23 cellular contexts compared by ENCODE assay signal in genomic region chr16:77787452-77787851, GRCh38. TPM values are rescaled to one million over a fixed set of nuclear protein-coding genes. Genes with fewer than 3 reads are reported as not detected.
A peak's percentile ranks its signal among the peaks of the same experiment; 100 is the strongest.
DNase-seq lines count a peak whose midpoint lies in the region; ATAC-seq and TF ChIP-seq lines count a peak whose summit lies in the region.
"Had no signal": no experiment of that assay in that cellular context is flagged by ENCODE, and none has a peak within 500 bp of the region (broad histone marks: within the 10 kb centered on the region; RNA-seq: fewer than 3 reads in every experiment).

No MANE protein-coding gene starts in this region.

- DNase-seq in neuronal stem cell (ENCODE audit: low spot score) (no peak), T-cell (no peak), testis (no peak)
- DNase-seq: Calu3; CD8-positive, alpha-beta T cell; GF-D8; HCEC 1CT; NCI-H1048; NCI-H2081 treated with DMSO at 0.1 percent for 48 hours; NCI-H748 treated with DMSO at 0.1 percent for 48 hours; NK-92 treated with Interleukin-12 subunit alpha and Interleukin-12 subunit beta, amount 100 ng/mL, for 24 hours had no signal

- POLR2A ChIA-PET in T-cell (lab: Charles Lee) = no interaction called here

- H3K9me3 Mint-ChIP-seq in activated T-helper 17 cell treated with anti-CD3 and anti-CD28 coated beads, Interleukin-2, amount 50 U/mL, for 72 hours = no peaks in the 10 kb centered on the region
- no peaks in the 10 kb centered on the region for H3K9me3 Mint-ChIP-seq in T-cell
- H3K9me3 Mint-ChIP-seq: CD8-positive, alpha-beta T cell had no signal

- H3K18ac ChIP-seq in neuronal stem cell (ENCODE audit: low read length) = no peak overlapping the region

- CTCF ChIA-PET in T-cell (lab: Charles Lee) = no interaction called here

- H3K4me1 ChIP-seq in HUES48 (ENCODE audit: control insufficient read depth, insufficient read depth, low read length) = peaks cover 20% of the 10 kb centered on the region
- H3K4me1 ChIP-seq in iPS-18a (ENCODE audit: control insufficient read depth, low read depth, low read length) = peaks cover 11% of the 10 kb centered on the region
- H3K4me1 ChIP-seq in neuronal stem cell (ENCODE audit: control insufficient read depth in 2 of 2, insufficient read depth in 1 of 2, low read depth in 1 of 2, low read length in 2 of 2) = peaks cover 6 to 12% of the 10 kb centered on the region in 2 donors
- peaks cover 9% of the 10 kb centered on the region for H3K4me1 ChIP-seq in testis

- H3K36me3 Mint-ChIP-seq in activated T-helper 17 cell treated with anti-CD3 and anti-CD28 coated beads, Interleukin-2, amount 50 U/mL, for 72 hours (ENCODE audit: low read depth) = no peaks in the 10 kb centered on the region
- H3K36me3 Mint-ChIP-seq in T-cell = no peaks in the 10 kb centered on the region
- H3K36me3 Mint-ChIP-seq: CD8-positive, alpha-beta T cell had no signal

- no peaks in the 10 kb centered on the region for H3K36me3 ChIP-seq in HUES48 (ENCODE audit: control insufficient read depth, insufficient read depth, low read length)
- no peaks in the 10 kb centered on the region for H3K36me3 ChIP-seq in iPS-18a (ENCODE audit: control insufficient read depth, low read depth, low read length)
- H3K36me3 ChIP-seq in neuronal stem cell (replicated peaks in 1 of 2; ENCODE audit: control insufficient read depth in 2 of 2, insufficient read depth in 2 of 2, low read length in 2 of 2) = no peaks in the 10 kb centered on the region
- no peaks in the 10 kb centered on the region for H3K36me3 ChIP-seq in testis (ENCODE audit: low read depth, missing control alignments)
- H3K36me3 ChIP-seq: BLaER1 treated with 17β-estradiol and CSF1 and Interleukin-3, amounts not matched to agents 10 nM and 100 nM had no signal

- H2BK5ac ChIP-seq in neuronal stem cell (ENCODE audit: low read length) = no peak overlapping the region

- intact Hi-C loops in testis (cut with DNase I; ENCODE audit: low total_unique reads) = no loop called here

- no peak overlapping the region for H2BK15ac ChIP-seq in neuronal stem cell (ENCODE audit: low read length)

- H3K27me3 Mint-ChIP-seq in activated T-helper 17 cell treated with anti-CD3 and anti-CD28 coated beads, Interleukin-2, amount 50 U/mL, for 72 hours = peaks cover 54% of the 10 kb centered on the region
- H3K27me3 Mint-ChIP-seq in T-cell = peaks cover 61 to 63% of the 10 kb centered on the region in 2 donors

- TF ChIP-seq CTCF in testis (IDR thresholded peaks at IDR 0.05) = no peak

- no peak overlapping the region for H3K27ac Mint-ChIP-seq in activated T-helper 17 cell treated with anti-CD3 and anti-CD28 coated beads, Interleukin-2, amount 50 U/mL, for 72 hours
- H3K27ac Mint-ChIP-seq in T-cell = no peak overlapping the region
- H3K27ac Mint-ChIP-seq: CD8-positive, alpha-beta T cell had no signal

- no peak overlapping the region for H4K8ac ChIP-seq in neuronal stem cell (ENCODE audit: low read depth, low read length)

- H3K4me2 ChIP-seq in neuronal stem cell (ENCODE audit: insufficient read depth, low read length, poor library complexity, severe bottlenecking) = no peak overlapping the region

- no peak overlapping the region for H3K14ac ChIP-seq in neuronal stem cell (ENCODE audit: low read length)

- H3K27ac ChIP-seq in HUES48 (ENCODE audit: low read depth, low read length) (no peak overlapping the region), iPS-18a (ENCODE audit: low read length) (no peak overlapping the region), neuronal stem cell (replicated peaks; ENCODE audit: low read length) (no peak overlapping the region), testis (no peak overlapping the region)
- H3K27ac ChIP-seq: A549; BLaER1 treated with 17β-estradiol and CSF1 and Interleukin-3, amounts not matched to agents 10 nM and 100 nM had no signal

- no CpG with 5 or more reads among the region's 2 CpGs for WGBS in neuronal stem cell (ENCODE audit: extremely low coverage in 2 of 2, insufficient read length in 2 of 2, insufficient replicate concordance in 1 of 2), 2 donors
- 22 to 35% methylated on average over 2 of the region's 2 CpGs for WGBS in testis, 2 donors

- H3K79me1 ChIP-seq in neuronal stem cell (ENCODE audit: low read depth, low read length) = no peaks in the 10 kb centered on the region

- no peak overlapping the region for H3K9ac ChIP-seq in HUES48 (ENCODE audit: low read depth, low read length)
- H3K9ac ChIP-seq in iPS-18a (ENCODE audit: low read length) = no peak overlapping the region
- H3K9ac ChIP-seq in neuronal stem cell (ENCODE audit: low read depth, low read length, poor library complexity) = no peak overlapping the region
- H3K9ac ChIP-seq: BLaER1 treated with 17β-estradiol and CSF1 and Interleukin-3, amounts not matched to agents 10 nM and 100 nM had no signal

- H3K4me3 Mint-ChIP-seq in activated T-helper 17 cell treated with anti-CD3 and anti-CD28 coated beads, Interleukin-2, amount 50 U/mL, for 72 hours = peak overlapping the region; percentile 66
- H3K4me3 Mint-ChIP-seq in T-cell = peak overlapping the region in 1 of 3 donors; percentile 69

- H2AK5ac ChIP-seq in neuronal stem cell (ENCODE audit: low read depth, low read length) = no peak overlapping the region

- H4K91ac ChIP-seq in neuronal stem cell (ENCODE audit: low read depth, low read length, poor library complexity) = no peak overlapping the region

- H2BK120ac ChIP-seq in neuronal stem cell (ENCODE audit: low read depth, low read length) = no peak overlapping the region

- peak overlapping the region; percentile 99 for H2AFZ ChIP-seq in neuronal stem cell (ENCODE audit: low read length)

- no peak overlapping the region for H2BK12ac ChIP-seq in neuronal stem cell (ENCODE audit: low read length)

- H3K9me3 ChIP-seq in HUES48 (ENCODE audit: control insufficient read depth, insufficient read depth, low read length) (no peaks in the 10 kb centered on the region), iPS-18a (ENCODE audit: control insufficient read depth, low read depth, low read length) (no peaks in the 10 kb centered on the region), neuronal stem cell (replicated peaks in 1 of 2; ENCODE audit: control insufficient read depth in 2 of 2, insufficient read depth in 1 of 2, low read depth in 1 of 2, low read length in 2 of 2) (no peaks in the 10 kb centered on the region), testis (no peaks in the 10 kb centered on the region)
- H3K9me3 ChIP-seq: A549 had no signal

- TF ChIP-seq POLR2A in testis (IDR thresholded peaks at IDR 0.05) = no peak

- H3K4me3 ChIP-seq in HUES48 (ENCODE audit: low read depth, low read length) (peak overlapping the region; percentile 92; the same call in 1 of the 2 replicates), iPS-18a (ENCODE audit: low read length) (peak overlapping the region; percentile 90), neuronal stem cell (ENCODE audit: low read length in 2 of 2) (no peak overlapping the region), testis (no peak overlapping the region)
- H3K4me3 ChIP-seq: GM12878 had no signal

- H3K4me1 Mint-ChIP-seq in activated T-helper 17 cell treated with anti-CD3 and anti-CD28 coated beads, Interleukin-2, amount 50 U/mL, for 72 hours = peaks cover 5% of the 10 kb centered on the region
- peaks cover 5 to 16% (median 12%) of the 10 kb centered on the region in 3 donors for H3K4me1 Mint-ChIP-seq in T-cell

- H3K27me3 ChIP-seq in HUES48 (ENCODE audit: control insufficient read depth, insufficient read depth, low read length) (peaks cover 35% of the 10 kb centered on the region), iPS-18a (ENCODE audit: control insufficient read depth, insufficient read depth, low read length) (peaks cover 38% of the 10 kb centered on the region), neuronal stem cell (ENCODE audit: control insufficient read depth in 3 of 3, insufficient read depth in 3 of 3, low read depth in 1 of 3, low read length in 3 of 3) (peaks cover 0 to 10% (median 3%) of the 10 kb centered on the region in 3 experiments), testis (no peaks in the 10 kb centered on the region)

- ATAC-seq in activated T-helper 17 cell treated with anti-CD3 and anti-CD28 coated beads, Interleukin-2, amount 50 U/mL, for 72 hours (replicated peaks) = no peak
- ATAC-seq in GM19351 (IDR thresholded peaks at IDR 0.05; ENCODE audit: unreplicated experiment) (no peak), GM21360 (IDR thresholded peaks at IDR 0.05; ENCODE audit: unreplicated experiment) (no peak), T-cell (replicated peaks in 1 of 4) (no peak)
- ATAC-seq: CD8-positive, alpha-beta T cell had no signal

- no peak overlapping the region for H3K4ac ChIP-seq in neuronal stem cell (ENCODE audit: low read length)

- no peak overlapping the region for H3K23ac ChIP-seq in neuronal stem cell (ENCODE audit: low read depth, low read length, poor library complexity)

RNA-seq across cellular contexts. Expression of gene VAT1L, which starts 0.9 kb away (rescaled TPM):
- total RNA-seq in activated T-helper 17 cell treated with anti-CD3 and anti-CD28 coated beads, Interleukin-2, amount 50 U/mL, for 72 hours = not detected
- 31.2 TPM for polyA plus RNA-seq in neuronal stem cell (2013, experiment 1 of 2)
- 31.9 TPM for polyA plus RNA-seq in neuronal stem cell (2013, experiment 2 of 2)
- total RNA-seq in T-cell = under 1 TPM in 2 of 5 donors, not detected in 3; 0.10 to 0.12 TPM
- 1 to 10 TPM; 4.2 to 4.6 TPM for total RNA-seq in testis
- 5.2 TPM for polyA plus RNA-seq in testis (ENCODE audit: insufficient read depth, low read depth, low replicate concordance)
- total RNA-seq: Calu3; CD8-positive, alpha-beta T cell; HepG2; NCI-H460; OCI-LY7; SK-MEL-5 had no signal
- polyA plus RNA-seq: A549, HepG2 had no signal

Comparison
In these comparisons a context has a peak if more than half of its experiments do, and no peak if none do; other contexts are left out.
1. H3K4me3 ChIP-seq: peak in HUES48 (single experiment) and iPS-18a (single experiment); none in neuronal stem cell (0 of 2) and testis (0 of 2).
2. RNA of gene VAT1L, which starts 0.9 kb away (total RNA-seq): 4.2 to 4.6 TPM in testis; not detected in activated T-helper 17 cell treated with anti-CD3 and anti-CD28 coated beads, Interleukin-2, amount 50 U/mL, for 72 hours and 0.10 to 0.12 TPM in T-cell; every median in the first group is over 4 times any median in the second.